Comparison of ENCODE assay signal across 15 cellular contexts in genomic region chr6:76481101-76481500, GRCh38.
DNase-seq lines count a peak whose midpoint lies in the region; ATAC-seq and TF ChIP-seq lines count a peak whose summit lies in the region.
"Had no signal": no experiment of that assay in that cellular context is flagged by ENCODE, and none has a peak within 500 bp of the region (broad histone marks: within the 10 kb centered on the region; RNA-seq: fewer than 3 reads in every experiment).

No MANE protein-coding gene starts in this region.

- H3K27me3 Mint-ChIP-seq in WTC11 (ENCODE audit: low read depth) = peaks cover 55% of the 10 kb centered on the region
- H3K27me3 Mint-ChIP-seq in glutamatergic neuron (ENCODE audit: unreplicated experiment) = no peaks in the 10 kb centered on the region
- H3K27me3 Mint-ChIP-seq: CD8-positive, alpha-beta memory T cell had no signal

- POLR2A ChIA-PET in WTC11 (lab: Charles Lee) = no interaction called here

- H3K9me3 Mint-ChIP-seq in WTC11 (peaks cover 19% of the 10 kb centered on the region), glutamatergic neuron (ENCODE audit: unreplicated experiment) (no peaks in the 10 kb centered on the region)

- peaks cover 8% of the 10 kb centered on the region for H3K9me3 ChIP-seq in mucosa of descending colon
- H3K9me3 ChIP-seq: BLaER1, Caco-2 had no signal

- H3K4me1 ChIP-seq in mucosa of descending colon (ENCODE audit: low read depth) = no peaks in the 10 kb centered on the region
- H3K4me1 ChIP-seq: BLaER1, Caco-2 had no signal

- intact Hi-C loops in mucosa of descending colon (cut with DNase I, micrococcal nuclease) = no loop called here

- H3K4me3 ChIP-seq in mucosa of descending colon = no peak overlapping the region
- H3K4me3 ChIP-seq: BLaER1, GM12878 had no signal

- peak; percentile 65 for ATAC-seq in WTC11
- peak; percentile 48 for ATAC-seq in mucosa of descending colon
- ATAC-seq: GM12878, HepG2 had no signal

- no peak for TF ChIP-seq CTCF in WTC11 (IDR thresholded peaks at IDR 0.05)
- TF ChIP-seq CTCF in mucosa of descending colon (IDR thresholded peaks at IDR 0.05) = no peak
- no peak for TF ChIP-seq CTCF in glutamatergic neuron (IDR thresholded peaks at IDR 0.05; ENCODE audit: partially characterized antibody, unreplicated experiment)

- H3K36me3 ChIP-seq in mucosa of descending colon (ENCODE audit: low read depth) = no peaks in the 10 kb centered on the region
- H3K36me3 ChIP-seq: BLaER1 had no signal

- H3K4me3 Mint-ChIP-seq in WTC11 = no peak overlapping the region
- no peak overlapping the region for H3K4me3 Mint-ChIP-seq in glutamatergic neuron (ENCODE audit: unreplicated experiment)
- H3K4me3 Mint-ChIP-seq: CD8-positive, alpha-beta memory T cell had no signal

- CTCF ChIA-PET in WTC11 (lab: Charles Lee) = no interaction called here

- H3K27ac Mint-ChIP-seq in WTC11 = no peak overlapping the region
- H3K27ac Mint-ChIP-seq in glutamatergic neuron (ENCODE audit: unreplicated experiment) = no peak overlapping the region
- H3K27ac Mint-ChIP-seq: CD8-positive, alpha-beta memory T cell had no signal

- H3K4me1 Mint-ChIP-seq in WTC11 (peaks cover 9% of the 10 kb centered on the region), glutamatergic neuron (ENCODE audit: low read depth, unreplicated experiment) (no peaks in the 10 kb centered on the region)
- H3K4me1 Mint-ChIP-seq: CD8-positive, alpha-beta memory T cell had no signal

- peak; percentile 53 for DNase-seq in NCI-H82 (lab: John Stamatoyannopoulos, UW)
- DNase-seq in NCI-H82 treated with DMSO at 0.1 percent for 48 hours (lab: John Stamatoyannopoulos, UW; ENCODE audit: unreplicated experiment) = no peak
- DNase-seq in WTC11 (ENCODE audit: low spot score) = no peak
- peak in 2 of 3 donors; percentile 16 to 20 for DNase-seq in mucosa of descending colon
- DNase-seq in glutamatergic neuron = no peak
- no peak for DNase-seq in activated CD4-positive, CD25-positive, alpha-beta regulatory T cell (lab: John Stamatoyannopoulos, UW)
- no peak for DNase-seq in amygdala (lab: John Stamatoyannopoulos, UW)
- DNase-seq: 8988T; AML-193; Caco-2; CD8-positive, alpha-beta memory T cell; DMS53 had no signal

- peaks cover 3% of the 10 kb centered on the region; the same call in 1 of the 2 replicates for H3K36me3 Mint-ChIP-seq in WTC11
- no peaks in the 10 kb centered on the region for H3K36me3 Mint-ChIP-seq in glutamatergic neuron (ENCODE audit: unreplicated experiment)
- H3K36me3 Mint-ChIP-seq: CD8-positive, alpha-beta memory T cell had no signal

TF ChIP-seq in WTC11, 78 proteins besides CTCF, POLR2A, EP300 and RAD21:
- TF ChIP-seq RORB (CRISPR knock-in tag; IDR thresholded peaks at IDR 0.05) (0 out of 2 replicates have a peak, but pooled peaks have one; percentile 28), ZNF138 (CRISPR knock-in tag; conservative IDR thresholded peaks at IDR 0.05) (no peak)
TF ChIP-seq in WTC11: peak in this region for 1.

Comparison
In these comparisons a context has a peak if more than half of its experiments do, and no peak if none do; other contexts are left out.
1. DNase-seq: peak in NCI-H82 (single experiment) and mucosa of descending colon (2 of 3); none in NCI-H82 treated with DMSO at 0.1 percent for 48 hours (single experiment), WTC11 (single experiment), glutamatergic neuron (single experiment), activated CD4-positive, CD25-positive, alpha-beta regulatory T cell (0 of 4) and amygdala (0 of 56).